In the genomic region with DNA sequence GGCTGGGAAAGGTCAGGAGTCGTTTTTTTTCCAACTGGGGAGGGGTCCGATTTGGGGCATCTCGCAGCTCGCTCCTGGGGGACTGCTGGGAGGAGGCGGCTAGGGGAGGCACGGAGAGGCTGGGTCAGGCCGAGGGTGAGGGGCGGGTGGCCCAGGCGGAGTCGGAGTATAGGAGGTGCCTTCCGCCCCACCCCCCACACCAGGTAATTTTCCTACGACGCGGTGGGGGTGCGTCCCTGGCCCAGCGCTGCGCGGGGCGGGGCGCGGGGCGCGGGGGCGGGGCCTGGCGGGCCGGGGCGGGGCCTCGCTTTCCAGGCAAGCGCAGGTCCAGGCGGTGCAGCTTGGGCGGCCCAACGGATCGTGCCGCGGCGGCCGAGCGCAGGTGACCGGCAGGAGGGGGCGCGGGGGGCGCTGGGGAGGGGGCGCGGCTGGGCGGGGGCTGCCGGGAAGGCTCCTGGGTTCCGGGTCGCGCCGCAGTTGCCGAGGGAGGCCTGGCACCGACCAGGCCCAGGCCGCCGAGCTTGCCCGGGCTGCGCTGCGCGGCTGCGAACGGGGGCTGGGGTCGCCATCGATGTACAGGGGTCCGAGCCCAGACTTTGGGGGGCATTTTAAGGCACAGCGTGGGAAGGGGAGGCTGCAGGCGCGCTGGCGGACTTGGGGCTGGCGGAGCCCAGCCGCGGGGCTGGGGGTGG, we compare ENCODE assay signal across 1 cellular context.
TF ChIP-seq lines count a peak whose summit lies in the region.

A gene with protein sequence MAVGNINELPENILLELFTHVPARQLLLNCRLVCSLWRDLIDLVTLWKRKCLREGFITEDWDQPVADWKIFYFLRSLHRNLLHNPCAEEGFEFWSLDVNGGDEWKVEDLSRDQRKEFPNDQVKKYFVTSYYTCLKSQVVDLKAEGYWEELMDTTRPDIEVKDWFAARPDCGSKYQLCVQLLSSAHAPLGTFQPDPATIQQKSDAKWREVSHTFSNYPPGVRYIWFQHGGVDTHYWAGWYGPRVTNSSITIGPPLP (plus strand): TSS at position 307 of the 692 bp plus-strand sequence. CDS start 959 bp downstream, outside the sequence.

TF ChIP-seq in HEK293, 187 proteins besides CTCF, POLR2A, EP300 and RAD21 (continued from another document):
- TF ChIP-seq, protein P1, sequence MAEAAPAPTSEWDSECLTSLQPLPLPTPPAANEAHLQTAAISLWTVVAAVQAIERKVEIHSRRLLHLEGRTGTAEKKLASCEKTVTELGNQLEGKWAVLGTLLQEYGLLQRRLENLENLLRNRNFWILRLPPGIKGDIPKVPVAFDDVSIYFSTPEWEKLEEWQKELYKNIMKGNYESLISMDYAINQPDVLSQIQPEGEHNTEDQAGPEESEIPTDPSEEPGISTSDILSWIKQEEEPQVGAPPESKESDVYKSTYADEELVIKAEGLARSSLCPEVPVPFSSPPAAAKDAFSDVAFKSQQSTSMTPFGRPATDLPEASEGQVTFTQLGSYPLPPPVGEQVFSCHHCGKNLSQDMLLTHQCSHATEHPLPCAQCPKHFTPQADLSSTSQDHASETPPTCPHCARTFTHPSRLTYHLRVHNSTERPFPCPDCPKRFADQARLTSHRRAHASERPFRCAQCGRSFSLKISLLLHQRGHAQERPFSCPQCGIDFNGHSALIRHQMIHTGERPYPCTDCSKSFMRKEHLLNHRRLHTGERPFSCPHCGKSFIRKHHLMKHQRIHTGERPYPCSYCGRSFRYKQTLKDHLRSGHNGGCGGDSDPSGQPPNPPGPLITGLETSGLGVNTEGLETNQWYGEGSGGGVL (tag by site-specific recombination; IDR thresholded peaks at IDR 0.05), result peak; percentile 67; the same call in 1 of the 2 replicates
- TF ChIP-seq ZFP69B (tag by site-specific recombination; IDR thresholded peaks at IDR 0.05) (no peak), ZNF433 (tag by site-specific recombination; IDR thresholded peaks at IDR 0.05; ENCODE audit: low read depth) (no peak), ZNF530 (tag by site-specific recombination; IDR thresholded peaks at IDR 0.05; ENCODE audit: low read depth) (no peak), SP3 (tag by site-specific recombination; IDR thresholded peaks at IDR 0.05) (0 out of 2 replicates have a peak, but pooled peaks have one; percentile 31), GLIS1 (tag by site-specific recombination; IDR thresholded peaks at IDR 0.05) (0 out of 2 replicates have a peak, but pooled peaks have one; percentile 27)
- TF ChIP-seq, protein P2, sequence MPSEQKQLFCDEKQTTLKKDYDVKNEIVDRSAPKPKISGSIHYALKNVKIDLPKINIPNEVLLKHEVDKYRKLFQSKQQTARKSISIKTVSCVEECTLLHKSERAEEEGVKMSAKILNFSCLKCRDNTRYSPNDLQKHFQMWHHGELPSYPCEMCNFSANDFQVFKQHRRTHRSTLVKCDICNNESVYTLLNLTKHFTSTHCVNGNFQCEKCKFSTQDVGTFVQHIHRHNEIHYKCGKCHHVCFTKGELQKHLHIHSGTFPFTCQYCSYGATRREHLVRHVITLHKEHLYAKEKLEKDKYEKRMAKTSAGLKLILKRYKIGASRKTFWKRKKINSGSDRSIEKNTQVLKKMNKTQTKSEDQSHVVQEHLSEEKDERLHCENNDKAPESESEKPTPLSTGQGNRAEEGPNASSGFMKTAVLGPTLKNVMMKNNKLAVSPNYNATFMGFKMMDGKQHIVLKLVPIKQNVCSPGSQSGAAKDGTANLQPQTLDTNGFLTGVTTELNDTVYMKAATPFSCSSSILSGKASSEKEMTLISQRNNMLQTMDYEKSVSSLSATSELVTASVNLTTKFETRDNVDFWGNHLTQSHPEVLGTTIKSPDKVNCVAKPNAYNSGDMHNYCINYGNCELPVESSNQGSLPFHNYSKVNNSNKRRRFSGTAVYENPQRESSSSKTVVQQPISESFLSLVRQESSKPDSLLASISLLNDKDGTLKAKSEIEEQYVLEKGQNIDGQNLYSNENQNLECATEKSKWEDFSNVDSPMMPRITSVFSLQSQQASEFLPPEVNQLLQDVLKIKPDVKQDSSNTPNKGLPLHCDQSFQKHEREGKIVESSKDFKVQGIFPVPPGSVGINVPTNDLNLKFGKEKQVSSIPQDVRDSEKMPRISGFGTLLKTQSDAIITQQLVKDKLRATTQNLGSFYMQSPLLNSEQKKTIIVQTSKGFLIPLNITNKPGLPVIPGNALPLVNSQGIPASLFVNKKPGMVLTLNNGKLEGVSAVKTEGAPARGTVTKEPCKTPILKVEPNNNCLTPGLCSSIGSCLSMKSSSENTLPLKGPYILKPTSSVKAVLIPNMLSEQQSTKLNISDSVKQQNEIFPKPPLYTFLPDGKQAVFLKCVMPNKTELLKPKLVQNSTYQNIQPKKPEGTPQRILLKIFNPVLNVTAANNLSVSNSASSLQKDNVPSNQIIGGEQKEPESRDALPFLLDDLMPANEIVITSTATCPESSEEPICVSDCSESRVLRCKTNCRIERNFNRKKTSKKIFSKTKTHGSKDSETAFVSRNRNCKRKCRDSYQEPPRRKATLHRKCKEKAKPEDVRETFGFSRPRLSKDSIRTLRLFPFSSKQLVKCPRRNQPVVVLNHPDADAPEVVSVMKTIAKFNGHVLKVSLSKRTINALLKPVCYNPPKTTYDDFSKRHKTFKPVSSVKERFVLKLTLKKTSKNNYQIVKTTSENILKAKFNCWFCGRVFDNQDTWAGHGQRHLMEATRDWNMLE (tag by site-specific recombination; conservative IDR thresholded peaks at IDR 0.05; ENCODE audit: low read depth), result no peak
